Comparison of ENCODE assay signal across 8 cellular contexts in genomic region chr17:19111801-19112458, GRCh38. TPM values are rescaled to one million over a fixed set of nuclear protein-coding genes. Genes with fewer than 3 reads are reported as not detected.
DNase-seq lines count a peak whose midpoint lies in the region; ATAC-seq and TF ChIP-seq lines count a peak whose summit lies in the region.
"Not testable (repeated sequence)": the region's sequence is repeated elsewhere in the genome, so short reads cannot be mapped to it uniquely, and the experiment has no call there.

No MANE protein-coding gene starts in this region.

- CTCF ChIA-PET in activated CD8-positive, alpha-beta T cell treated with anti-CD3 and anti-CD28 coated beads for 36 hours (lab: Charles Lee), result not testable (repeated sequence)

- POLR2A ChIA-PET in activated CD8-positive, alpha-beta T cell treated with anti-CD3 and anti-CD28 coated beads for 36 hours (lab: Charles Lee), result not testable (repeated sequence)

- H3K27ac ChIP-seq in iPS-20b (ENCODE audit: low read length), result not testable (repeated sequence)
- peak overlapping the region in 4 of 5 donors; percentile 78 to 95 (median 88) for H3K27ac ChIP-seq in stomach

- H3K4me1 Mint-ChIP-seq in activated CD8-positive, alpha-beta T cell treated with anti-CD3 and anti-CD28 coated beads for 36 hours (ENCODE audit: low read depth); chondrocyte (ENCODE audit: low read depth): not testable (repeated sequence)

- not testable (repeated sequence) for TF ChIP-seq EP300 in stomach (IDR thresholded peaks at IDR 0.05)

- H3K27ac Mint-ChIP-seq in activated CD8-positive, alpha-beta T cell treated with anti-CD3 and anti-CD28 coated beads for 36 hours, result peak overlapping the region; percentile 75
- H3K27ac Mint-ChIP-seq in chondrocyte (ENCODE audit: unreplicated experiment), result peak overlapping the region; percentile 68

- peak in 1 of 4 donors; percentile 90 for TF ChIP-seq POLR2A in stomach (IDR thresholded peaks at IDR 0.05)

- H3K4me3 Mint-ChIP-seq in activated CD8-positive, alpha-beta T cell treated with anti-CD3 and anti-CD28 coated beads for 36 hours, result peak overlapping the region; percentile 69
- H3K4me3 Mint-ChIP-seq in chondrocyte (ENCODE audit: unreplicated experiment), result peak overlapping the region; percentile 42

- H3K27me3 ChIP-seq in iPS-20b (ENCODE audit: insufficient read depth, low read length); stomach: not testable (repeated sequence)

- not testable (repeated sequence) for TF ChIP-seq CTCF in activated CD8-positive, alpha-beta T cell treated with anti-CD3 and anti-CD28 coated beads for 36 hours (IDR thresholded peaks at IDR 0.05); chondrocyte (IDR thresholded peaks at IDR 0.05); stomach (IDR thresholded peaks at IDR 0.05)

- H3K4me3 ChIP-seq in iPS-20b (ENCODE audit: low read length), result not testable (repeated sequence)
- peak overlapping the region in 3 of 4 donors; percentile 32 to 48 (median 45) for H3K4me3 ChIP-seq in stomach

- ATAC-seq in HG02588 (IDR thresholded peaks at IDR 0.05; ENCODE audit: unreplicated experiment), result peak; percentile 46
- ATAC-seq in activated CD8-positive, alpha-beta T cell treated with anti-CD3 and anti-CD28 coated beads for 36 hours, result peak; percentile 44

- H3K9me3 ChIP-seq in iPS-20b (ENCODE audit: insufficient read depth, low read depth, low read length); stomach: not testable (repeated sequence)

- DNase-seq in EH (ENCODE audit: low read depth) (peak; percentile 94), NCI-H460 (ENCODE audit: extremely low read depth, low read depth) (peak; percentile 64), pons (ENCODE audit: low spot score) (peak; percentile 53), stomach (peak; percentile 79)
- DNase-seq in activated CD8-positive, alpha-beta T cell treated with anti-CD3 and anti-CD28 coated beads for 36 hours, result peak; percentile 76
- not testable (repeated sequence) for DNase-seq in chondrocyte (ENCODE audit: low spot score)

- not testable (repeated sequence) for H3K27me3 Mint-ChIP-seq in activated CD8-positive, alpha-beta T cell treated with anti-CD3 and anti-CD28 coated beads for 36 hours; chondrocyte (ENCODE audit: low read depth)

- H3K4me1 ChIP-seq in iPS-20b (ENCODE audit: insufficient read depth, low read length); stomach: not testable (repeated sequence)

- intact Hi-C loops in activated CD8-positive, alpha-beta T cell treated with anti-CD3 and anti-CD28 coated beads for 36 hours (cut with micrococcal nuclease); stomach (cut with DNase I; ENCODE audit: low total_unique reads): not testable (repeated sequence)

- peak overlapping the region; percentile 53; the same call in 1 of the 2 replicates for H3K9ac ChIP-seq in iPS-20b (ENCODE audit: low read depth, low read length)

- WGBS in stomach, 5 donors, result 0 to 1% (median 1%) methylated on average over 22 to 30 of the region's 47 CpGs; no CpG with 5 or more reads in 1 of the 5 donors

- not testable (repeated sequence) for H3K36me3 Mint-ChIP-seq in activated CD8-positive, alpha-beta T cell treated with anti-CD3 and anti-CD28 coated beads for 36 hours (ENCODE audit: low read depth); chondrocyte (ENCODE audit: low read depth)

- H3K36me3 ChIP-seq in iPS-20b (ENCODE audit: insufficient read depth, low read depth, low read length); stomach: not testable (repeated sequence)

- not testable (repeated sequence) for H3K9me3 Mint-ChIP-seq in activated CD8-positive, alpha-beta T cell treated with anti-CD3 and anti-CD28 coated beads for 36 hours; chondrocyte (ENCODE audit: low read depth)

RNA-seq across cellular contexts. Expression of gene GRAPL, which starts 15.5 kb away (rescaled TPM):
- not detected in 2 replicates for total RNA-seq in NCI-H460 (2014; rRNA removed; shearing (Covaris generic))
- polyA plus RNA-seq in NCI-H460 (2014; cell fraction: nucleus; rRNA removed), result not detected in 2 replicates
- total RNA-seq in activated CD8-positive, alpha-beta T cell treated with anti-CD3 and anti-CD28 coated beads for 36 hours, result 1 to 10 TPM; 5.1 to 6.5 TPM
- total RNA-seq in chondrocyte, result not detected in 3 replicates
- total RNA-seq in stomach, result 1 to 10 TPM in 1 of 5 donors, not detected in 4; 2.9 TPM
- under 1 TPM in 2 of 3 donors, not detected in 1; 0.31 to 0.58 TPM for polyA plus RNA-seq in stomach
